Comparison of ENCODE assay signal across 8 cellular contexts in genomic region chr12:100141666-100141997, GRCh38. TPM values are rescaled to one million over a fixed set of nuclear protein-coding genes. Genes with fewer than 3 reads are reported as not detected.
DNase-seq lines count a peak whose midpoint lies in the region; ATAC-seq and TF ChIP-seq lines count a peak whose summit lies in the region.

No MANE protein-coding gene starts in this region.

- peak overlapping the region; percentile 99 for H3K4me3 Mint-ChIP-seq in type B pancreatic cell

- peaks cover 28% of the 10 kb centered on the region for H3K4me1 Mint-ChIP-seq in type B pancreatic cell (ENCODE audit: unreplicated experiment)

- H3K27ac Mint-ChIP-seq in type B pancreatic cell, result peak overlapping the region; percentile 97

- ATAC-seq in GM19452 (IDR thresholded peaks at IDR 0.05; ENCODE audit: unreplicated experiment), result peak; percentile 25
- peak; percentile 19 for ATAC-seq in HG03521 (IDR thresholded peaks at IDR 0.05; ENCODE audit: unreplicated experiment)

- H3K36me3 ChIP-seq in endocrine pancreas (ENCODE audit: control insufficient read depth, insufficient read depth, low read length), result no peaks in the 10 kb centered on the region
- H3K36me3 ChIP-seq in mucosa of rectum (ENCODE audit: control insufficient read depth in 2 of 2, insufficient read depth in 2 of 2, low read length in 2 of 2), result no peaks in the 10 kb centered on the region

- H3K9ac ChIP-seq in endocrine pancreas (ENCODE audit: control insufficient read depth, insufficient read depth, low read length), result peak overlapping the region; percentile 84
- H3K9ac ChIP-seq in mucosa of rectum (ENCODE audit: low read depth in 1 of 2, low read length in 2 of 2), result peak overlapping the region; percentile 87 to 91

- peak overlapping the region; percentile 90 to 94 for H3K27ac ChIP-seq in mucosa of rectum (ENCODE audit: low read depth in 2 of 2, low read length in 2 of 2)

- TF ChIP-seq CTCF in type B pancreatic cell (conservative IDR thresholded peaks at IDR 0.05), result no peak

- H3K27me3 ChIP-seq in endocrine pancreas (ENCODE audit: control insufficient read depth, insufficient read depth, low read length) (no peaks in the 10 kb centered on the region), mucosa of rectum (ENCODE audit: control insufficient read depth in 2 of 2, insufficient read depth in 2 of 2, low read length in 2 of 2) (no peaks in the 10 kb centered on the region)

- no peaks in the 10 kb centered on the region for H3K4me1 ChIP-seq in endocrine pancreas (ENCODE audit: control insufficient read depth, insufficient read depth, low read length)
- H3K4me1 ChIP-seq in mucosa of rectum (ENCODE audit: control insufficient read depth in 2 of 2, insufficient read depth in 2 of 2, low read length in 2 of 2), result peaks cover 10 to 17% of the 10 kb centered on the region in 2 donors

- H3K27me3 Mint-ChIP-seq in type B pancreatic cell, result no peaks in the 10 kb centered on the region

- H3K4me3 ChIP-seq in endocrine pancreas (ENCODE audit: control insufficient read depth, insufficient read depth, low read length) (peak overlapping the region; percentile 75), mucosa of rectum (ENCODE audit: low read length in 2 of 2) (peak overlapping the region; percentile 91 to 92)

- no peaks in the 10 kb centered on the region for H3K36me3 Mint-ChIP-seq in type B pancreatic cell

- peak; percentile 84 for DNase-seq in CD1c-positive myeloid dendritic cell (ENCODE audit: extremely low spot score)
- DNase-seq in T1000 (lab: John Stamatoyannopoulos, UW), result peak; percentile 9
- DNase-seq in type B pancreatic cell (ENCODE audit: extremely low spot score, unreplicated experiment), result no peak
- no peak for DNase-seq in HK-2 (ENCODE audit: unreplicated experiment)

- H3K9me3 ChIP-seq in endocrine pancreas (ENCODE audit: control insufficient read depth, low read length) (no peaks in the 10 kb centered on the region), mucosa of rectum (ENCODE audit: control insufficient read depth in 2 of 2, low read length in 2 of 2) (no peaks in the 10 kb centered on the region)

- H3K9me3 Mint-ChIP-seq in type B pancreatic cell, result no peaks in the 10 kb centered on the region

RNA-seq across cellular contexts. Expression of gene BLTP3B, which starts 1.0 kb away (rescaled TPM):
- 12.0 and 19.5 TPM in 2 replicates for total RNA-seq in type B pancreatic cell (ENCODE audit: low replicate concordance)

RNA-seq across cellular contexts. Expression of gene ACTR6, which starts 59.0 kb away (rescaled TPM):
- total RNA-seq in type B pancreatic cell (ENCODE audit: low replicate concordance), result 24.1 and 32.9 TPM in 2 replicates

Comparison
In these comparisons a context has a peak if more than half of its experiments do, and no peak if none do; other contexts are left out.
1. DNase-seq: peak in CD1c-positive myeloid dendritic cell (single experiment) and T1000 (single experiment); none in type B pancreatic cell (single experiment) and HK-2 (single experiment).